8 cellular contexts compared by ENCODE assay signal in genomic region chr13:42110410-42111155, GRCh38.
DNase-seq lines count a peak whose midpoint lies in the region; ATAC-seq lines count a peak whose summit lies in the region.

No MANE protein-coding gene starts in this region.

- no peak for ATAC-seq in HG02981 (IDR thresholded peaks at IDR 0.05; ENCODE audit: unreplicated experiment)

- DNase-seq in NCI-H1417 (lab: John Stamatoyannopoulos, UW) (peak; percentile 44 to 81 (median 80)), NCI-H1417 treated with DMSO at 0.1 percent for 48 hours (lab: John Stamatoyannopoulos, UW) (no peak), HT1080 (ENCODE audit: low read depth) (peak; percentile 78), NOMO-1 treated with dmso at 0.1 percent for 144 hours (lab: John Stamatoyannopoulos, UW; ENCODE audit: unreplicated experiment) (peak; percentile 12), astrocyte of the hippocampus (ENCODE audit: low read depth, low spot score) (peak; percentile 85), iPS-NIHi11 (ENCODE audit: low spot score) (peak; percentile 60)
- DNase-seq in stimulated activated CD4-positive, alpha-beta T cell treated with anti-CD3 and anti-CD28 coated beads, Interleukin-1b, Interleukin-23, amount 100 ng/mL, for 24 hours (ENCODE audit: low read depth in 4 of 4, low spot score in 1 of 4) = peak; percentile 4 to 27 (median 8)
